In the genomic region with DNA sequence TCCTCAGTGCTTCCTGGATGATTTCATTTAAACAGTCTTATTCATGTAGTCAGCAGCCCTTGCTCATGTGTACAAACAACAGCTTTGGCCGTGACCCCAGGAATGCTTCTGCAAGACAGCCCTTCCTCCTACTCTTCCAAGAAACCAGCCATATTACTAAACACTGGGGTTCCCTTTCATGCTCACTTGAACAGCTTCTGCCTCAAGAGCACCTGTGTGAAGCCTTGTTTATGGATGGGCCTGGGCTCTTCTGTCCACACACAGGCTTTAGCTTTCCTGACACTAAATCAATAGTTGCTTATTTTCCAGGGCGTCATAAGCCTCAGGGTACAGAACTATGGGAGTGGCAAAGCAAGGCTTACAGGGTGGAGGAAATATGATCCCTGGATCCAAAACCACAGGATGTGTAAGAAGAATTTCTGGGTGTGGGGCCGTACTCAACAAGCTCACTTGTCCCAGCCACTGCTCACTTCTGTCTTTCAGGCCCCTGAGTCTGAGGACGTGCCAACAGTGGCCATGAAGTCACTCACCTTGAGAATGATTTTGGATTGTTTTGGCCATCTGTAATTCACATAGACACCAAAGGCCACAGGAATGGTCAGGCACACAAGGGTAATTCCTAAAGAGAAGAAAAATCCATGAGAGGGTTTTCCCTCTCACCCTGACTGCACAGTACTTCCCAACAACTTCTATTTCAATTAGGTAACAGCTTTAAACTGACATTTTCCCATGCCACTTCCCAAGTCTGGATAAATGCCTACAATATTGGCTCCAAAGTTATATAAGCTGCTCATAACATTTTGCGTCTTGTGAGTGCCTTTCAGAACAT, we compare ENCODE assay signal across 11 cellular contexts. TPM values are rescaled to one million over a fixed set of nuclear protein-coding genes. Genes with fewer than 3 reads are reported as not detected.
DNase-seq lines count a peak whose midpoint lies in the region; TF ChIP-seq lines count a peak whose summit lies in the region.
"Had no signal": no experiment of that assay in that cellular context is flagged by ENCODE, and none has a peak within 500 bp of the region (broad histone marks: within the 10 kb centered on the region; RNA-seq: fewer than 3 reads in every experiment).

No MANE protein-coding gene starts in this region.

- no peak for TF ChIP-seq CTCF in chondrocyte (IDR thresholded peaks at IDR 0.05)
- no peak for TF ChIP-seq CTCF in osteocyte (IDR thresholded peaks at IDR 0.05)

- H3K9me3 Mint-ChIP-seq in chondrocyte (ENCODE audit: low read depth) (peaks cover 8% of the 10 kb centered on the region), osteocyte (ENCODE audit: unreplicated experiment) (peaks cover 7% of the 10 kb centered on the region)
- H3K9me3 Mint-ChIP-seq: central memory CD8-positive, alpha-beta T cell had no signal

- H3K27me3 Mint-ChIP-seq in chondrocyte (ENCODE audit: low read depth) (no peaks in the 10 kb centered on the region), osteocyte (ENCODE audit: unreplicated experiment) (no peaks in the 10 kb centered on the region)

- H3K4me1 Mint-ChIP-seq in chondrocyte (ENCODE audit: low read depth) (peaks cover 12% of the 10 kb centered on the region), osteocyte (ENCODE audit: unreplicated experiment) (peaks cover 19% of the 10 kb centered on the region)
- H3K4me1 Mint-ChIP-seq: central memory CD8-positive, alpha-beta T cell had no signal

- peaks cover 2% of the 10 kb centered on the region for H3K36me3 Mint-ChIP-seq in chondrocyte (ENCODE audit: low read depth)
- H3K36me3 Mint-ChIP-seq in osteocyte (ENCODE audit: unreplicated experiment) = peaks cover 3% of the 10 kb centered on the region

- peak; percentile 18 for DNase-seq in DMS79 (lab: John Stamatoyannopoulos, UW)
- DNase-seq in NCI-H187 treated with DMSO at 0.1 percent for 48 hours (lab: John Stamatoyannopoulos, UW) = peak; percentile 49
- DNase-seq in chondrocyte (ENCODE audit: low spot score) = no peak
- DNase-seq in osteocyte (ENCODE audit: extremely low spot score, unreplicated experiment) = no peak
- no peak for DNase-seq in NCI-H1105 treated with DMSO at 0.1 percent for 48 hours (lab: John Stamatoyannopoulos, UW)
- no peak for DNase-seq in NCI-H2171 (lab: John Stamatoyannopoulos, UW)
- no peak for DNase-seq in stimulated activated CD4-positive, alpha-beta T cell treated with anti-CD3 and anti-CD28 coated beads, Interleukin-1b, Interleukin-23, amount 100 ng/mL, for 48 hours
- DNase-seq in GM19240 (ENCODE audit: insufficient read length, low spot score) = no peak
- DNase-seq: GOT3; stimulated activated CD4-positive, alpha-beta T cell treated with anti-CD3 and anti-CD28 coated beads, Interleukin-4, amount 100 ng/mL, for 1 hour had no signal

- H3K27ac Mint-ChIP-seq in chondrocyte (ENCODE audit: unreplicated experiment) (peak overlapping the region; percentile 81), osteocyte (ENCODE audit: unreplicated experiment) (peak overlapping the region; percentile 69)

- H3K4me3 Mint-ChIP-seq in chondrocyte (ENCODE audit: unreplicated experiment) (no peak overlapping the region), osteocyte (ENCODE audit: unreplicated experiment) (no peak overlapping the region)
- H3K4me3 Mint-ChIP-seq: central memory CD8-positive, alpha-beta T cell had no signal

RNA-seq across cellular contexts. Expression of a gene that starts 17.7 kb away (rescaled TPM):
- total RNA-seq in chondrocyte (not detected in 3 replicates), osteocyte (not detected in 2 replicates)

Comparison
In these comparisons a context has a peak if more than half of its experiments do, and no peak if none do; other contexts are left out.
1. DNase-seq: peak in DMS79 (single experiment) and NCI-H187 treated with DMSO at 0.1 percent for 48 hours (single experiment); none in chondrocyte (single experiment), osteocyte (single experiment), NCI-H1105 treated with DMSO at 0.1 percent for 48 hours (single experiment), NCI-H2171 (single experiment), stimulated activated CD4-positive, alpha-beta T cell treated with anti-CD3 and anti-CD28 coated beads, Interleukin-1b, Interleukin-23, amount 100 ng/mL, for 48 hours (single experiment) and GM19240 (single experiment).